Comparison of ENCODE assay signal across 8 cellular contexts in the genomic region with DNA sequence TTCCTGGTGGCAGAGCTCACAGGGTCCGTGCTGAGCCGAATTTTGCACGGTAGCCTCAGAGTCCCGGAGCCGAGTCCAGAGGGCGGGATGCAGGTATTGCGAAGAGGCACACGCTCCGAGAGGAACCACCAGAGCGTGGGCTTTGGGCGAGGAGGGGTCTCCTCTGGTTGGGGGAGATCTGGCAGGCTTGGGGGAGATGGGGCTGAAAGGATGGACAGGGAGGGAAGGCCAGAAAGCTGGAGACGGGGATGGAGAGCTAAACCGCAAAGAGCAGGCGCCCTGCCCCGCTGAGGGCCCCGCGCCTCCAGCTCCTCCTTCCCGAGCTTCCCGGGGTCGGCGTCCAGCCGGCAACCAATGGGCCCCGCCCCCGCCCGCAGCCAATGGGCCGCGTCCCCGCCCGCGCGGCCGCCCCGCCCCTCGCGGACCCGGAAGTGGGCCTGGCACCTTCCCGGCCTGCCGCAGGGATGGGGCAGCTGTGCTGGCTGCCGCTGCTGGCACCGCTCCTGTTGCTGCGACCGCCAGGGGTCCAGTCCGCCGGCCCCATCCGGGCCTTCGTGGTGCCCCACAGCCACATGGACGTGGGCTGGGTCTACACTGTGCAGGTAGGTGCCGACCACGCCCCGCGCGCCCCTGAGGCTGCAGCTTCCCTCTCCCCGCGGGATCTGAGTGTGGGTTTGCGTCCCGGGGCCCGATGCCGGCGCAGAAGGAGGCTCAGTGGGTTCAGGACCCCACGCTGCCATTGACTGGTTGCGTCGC. TPM values are rescaled to one million over a fixed set of nuclear protein-coding genes. Genes with fewer than 3 reads are reported as not detected.
A peak's percentile ranks its signal among the peaks of the same experiment; 100 is the strongest.
DNase-seq lines count a peak whose midpoint lies in the region; ATAC-seq and TF ChIP-seq lines count a peak whose summit lies in the region.

A gene (plus strand): TSS at position 443 of the 756 bp plus-strand sequence. CDS start 22 bp downstream, at position 465.

- H3K27me3 Mint-ChIP-seq in activated T-helper 2 cell treated with anti-CD3 and anti-CD28 coated beads, Interferon-gamma antibody, Interleukin-2, Interleukin-4, amounts not matched to agents 10 μg/mL and 5 μg/mL and 100 μg/mL, durations not matched to agents 14 hours and 24 hours and 36 hours (ENCODE audit: low read depth): peaks cover 6% of the 10 kb centered on the region
- peaks cover 36% of the 10 kb centered on the region for H3K27me3 Mint-ChIP-seq in nephron (ENCODE audit: low read depth)

- peaks cover 6% of the 10 kb centered on the region for H3K4me1 Mint-ChIP-seq in activated T-helper 2 cell treated with anti-CD3 and anti-CD28 coated beads, Interferon-gamma antibody, Interleukin-2, Interleukin-4, amounts not matched to agents 10 μg/mL and 5 μg/mL and 100 μg/mL, durations not matched to agents 14 hours and 24 hours and 36 hours (ENCODE audit: low read depth)
- no peaks in the 10 kb centered on the region for H3K4me1 Mint-ChIP-seq in nephron

- H3K4me3 Mint-ChIP-seq in activated T-helper 2 cell treated with anti-CD3 and anti-CD28 coated beads, Interferon-gamma antibody, Interleukin-2, Interleukin-4, amounts not matched to agents 10 μg/mL and 5 μg/mL and 100 μg/mL, durations not matched to agents 14 hours and 24 hours and 36 hours (ENCODE audit: low read depth): peak within 1 kb of the TSS; percentile 84
- peak within 1 kb of the TSS; percentile 87 to 91 (median 91) for H3K4me3 Mint-ChIP-seq in nephron

- H3K4me3 ChIP-seq in Jurkat, Clone E6-1 (ENCODE audit: low read length): peak within 1 kb of the TSS; percentile 88
- peak within 1 kb of the TSS; percentile 89 for H3K4me3 ChIP-seq in fibroblast of pulmonary artery (replicated peaks; ENCODE audit: low read depth, low read length)

- H3K9me3 Mint-ChIP-seq in activated T-helper 2 cell treated with anti-CD3 and anti-CD28 coated beads, Interferon-gamma antibody, Interleukin-2, Interleukin-4, amounts not matched to agents 10 μg/mL and 5 μg/mL and 100 μg/mL, durations not matched to agents 14 hours and 24 hours and 36 hours: peaks cover 5% of the 10 kb centered on the region
- H3K9me3 Mint-ChIP-seq in nephron: no peaks in the 10 kb centered on the region

- H3K36me3 Mint-ChIP-seq in activated T-helper 2 cell treated with anti-CD3 and anti-CD28 coated beads, Interferon-gamma antibody, Interleukin-2, Interleukin-4, amounts not matched to agents 10 μg/mL and 5 μg/mL and 100 μg/mL, durations not matched to agents 14 hours and 24 hours and 36 hours (ENCODE audit: low read depth): peaks cover 24% of the 10 kb centered on the region
- H3K36me3 Mint-ChIP-seq in nephron (ENCODE audit: low read depth): peaks cover 17% of the 10 kb centered on the region

- DNase-seq in DMS79 treated with DMSO at 0.1 percent for 48 hours (lab: John Stamatoyannopoulos, UW) (peak; percentile 19), RPMI7951 (ENCODE audit: low read depth) (peak; percentile 81), fibroblast of pulmonary artery (ENCODE audit: low read depth) (peak; percentile 72)
- peak; percentile 35 for DNase-seq in Jurkat, Clone E6-1 (ENCODE audit: low read depth, low spot score)
- peak; percentile 78 for DNase-seq in activated T-helper 2 cell treated with anti-CD3 and anti-CD28 coated beads, Interferon-gamma antibody, Interleukin-2, Interleukin-4, amounts not matched to agents 10 μg/mL and 5 μg/mL and 100 μg/mL, durations not matched to agents 14 hours and 24 hours and 36 hours (ENCODE audit: low spot score)
- peak; percentile 90 for DNase-seq in stimulated activated naive CD8-positive, alpha-beta T cell treated with anti-CD3 and anti-CD28 coated beads, Interleukin-15, Interleukin-2, amounts not matched to agents 100 U/mL and 50 U/mL, for 24 hours

- no peak for TF ChIP-seq CTCF in fibroblast of pulmonary artery (IDR thresholded peaks at IDR 0.05; ENCODE audit: low read length, missing control alignments)
- peak in 1 of 3 experiments; percentile 14 for TF ChIP-seq CTCF in nephron (IDR thresholded peaks at IDR 0.05; ENCODE audit: unreplicated experiment in 3 of 3)

- H3K27ac Mint-ChIP-seq in activated T-helper 2 cell treated with anti-CD3 and anti-CD28 coated beads, Interferon-gamma antibody, Interleukin-2, Interleukin-4, amounts not matched to agents 10 μg/mL and 5 μg/mL and 100 μg/mL, durations not matched to agents 14 hours and 24 hours and 36 hours: peak within 1 kb of the TSS; percentile 79
- H3K27ac Mint-ChIP-seq in nephron: no peak within 1 kb of the TSS

- intact Hi-C loops in activated T-helper 2 cell treated with anti-CD3 and anti-CD28 coated beads, Interferon-gamma antibody, Interleukin-2, Interleukin-4, amounts not matched to agents 10 μg/mL and 5 μg/mL and 100 μg/mL, durations not matched to agents 14 hours and 24 hours and 36 hours (cut with micrococcal nuclease): loop anchor here (1.0 to 10.0 kb wide), 3 partner anchors 65 to 130 kb away; a partner anchor contains a TSS

- peak; percentile 96 for ATAC-seq in GM21576 (IDR thresholded peaks at IDR 0.05; ENCODE audit: unreplicated experiment)
- peak; percentile 91 for ATAC-seq in stimulated activated naive CD8-positive, alpha-beta T cell treated with anti-CD3 and anti-CD28 coated beads, Interleukin-15, Interleukin-2, amounts not matched to agents 100 U/mL and 50 U/mL, for 24 hours

RNA-seq across cellular contexts. Expression of the gene that starts here (rescaled TPM):
- 15.0 TPM for polyA plus RNA-seq in Jurkat, Clone E6-1 (2012; ENCODE audit: insufficient read depth, insufficient read length)
- total RNA-seq in RPMI7951 (2014; rRNA removed; shearing (Covaris generic)): 11.7 TPM in 2 replicates
- total RNA-seq in activated T-helper 2 cell treated with anti-CD3 and anti-CD28 coated beads, Interferon-gamma antibody, Interleukin-2, Interleukin-4, amounts not matched to agents 10 μg/mL and 5 μg/mL and 100 μg/mL, durations not matched to agents 14 hours and 24 hours and 36 hours: 14.9 and 16.3 TPM in 2 replicates

Comparison
In these comparisons a context has a peak if more than half of its experiments do, and no peak if none do; other contexts are left out.
1. Peak in every context shown above with its lines: DNase-seq, ATAC-seq and H3K4me3 ChIP-seq.
2. DNase-seq: peak in every context shown above with its lines; median percentile 90 in stimulated activated naive CD8-positive, alpha-beta T cell treated with anti-CD3 and anti-CD28 coated beads, Interleukin-15, Interleukin-2, amounts not matched to agents 100 U/mL and 50 U/mL, for 24 hours; 81 in RPMI7951; 78 in activated T-helper 2 cell treated with anti-CD3 and anti-CD28 coated beads, Interferon-gamma antibody, Interleukin-2, Interleukin-4, amounts not matched to agents 10 μg/mL and 5 μg/mL and 100 μg/mL, durations not matched to agents 14 hours and 24 hours and 36 hours; 72 in fibroblast of pulmonary artery; 35 in Jurkat, Clone E6-1; 19 in DMS79 treated with DMSO at 0.1 percent for 48 hours.